Comparison of ENCODE assay signal across 12 cellular contexts in genomic region chr1:44660176-44660575, GRCh38. TPM values are rescaled to one million over a fixed set of nuclear protein-coding genes. Genes with fewer than 3 reads are reported as not detected.
DNase-seq lines count a peak whose midpoint lies in the region; ATAC-seq and TF ChIP-seq lines count a peak whose summit lies in the region.
"Had no signal": no experiment of that assay in that cellular context is flagged by ENCODE, and none has a peak within 500 bp of the region (broad histone marks: within the 10 kb centered on the region; RNA-seq: fewer than 3 reads in every experiment).

No MANE protein-coding gene starts in this region.

- H3K27me3 ChIP-seq in IMR-90 (ENCODE audit: control insufficient read depth, insufficient read depth, low read length) = no peaks in the 10 kb centered on the region
- no peaks in the 10 kb centered on the region for H3K27me3 ChIP-seq in sigmoid colon
- no peaks in the 10 kb centered on the region for H3K27me3 ChIP-seq in hepatocyte
- H3K27me3 ChIP-seq: Peyer's patch had no signal

- TF ChIP-seq EP300 in sigmoid colon (IDR thresholded peaks at IDR 0.05) = no peak

- H2BK5ac ChIP-seq in IMR-90 (ENCODE audit: low read depth, low read length, poor library complexity, severe bottlenecking) = no peak overlapping the region

- no peak overlapping the region for H3K4me2 ChIP-seq in IMR-90 (ENCODE audit: low read depth, low read length)
- H3K4me2 ChIP-seq in hepatocyte = no peak overlapping the region

- TF ChIP-seq RAD21 in IMR-90 (IDR thresholded peaks at IDR 0.05; ENCODE audit: low read length) = no peak

- H4K8ac ChIP-seq in IMR-90 (ENCODE audit: low read depth in 2 of 2, low read length in 2 of 2) = no peak overlapping the region

- H3K4me3 Mint-ChIP-seq in activated T-cell treated with anti-CD3 and anti-CD28 coated beads, Interleukin-2, amount 50 U/mL, for 24 hours = no peak overlapping the region
- H3K4me3 Mint-ChIP-seq: activated naive CD8-positive, alpha-beta T cell treated with anti-CD3 and anti-CD28 coated beads for 36 hours had no signal

- H3K14ac ChIP-seq in IMR-90 (replicated peaks; ENCODE audit: low read depth, low read length) = no peak overlapping the region

- H4K20me1 ChIP-seq in IMR-90 (ENCODE audit: insufficient read depth, low read length) = no peaks in the 10 kb centered on the region
- no peaks in the 10 kb centered on the region for H4K20me1 ChIP-seq in hepatocyte (ENCODE audit: insufficient read depth, poor library complexity, severe bottlenecking)

- H3K27ac ChIP-seq in IMR-90 (ENCODE audit: insufficient read depth, low read length) (no peak overlapping the region), sigmoid colon (peak overlapping the region in 2 of 4 donors; percentile 26 to 34), hepatocyte (no peak overlapping the region)
- H3K27ac ChIP-seq: Peyer's patch had no signal

- H3K9me3 ChIP-seq in IMR-90 (ENCODE audit: control insufficient read depth, insufficient read depth, low read length) = no peaks in the 10 kb centered on the region
- no peaks in the 10 kb centered on the region for H3K9me3 ChIP-seq in sigmoid colon
- no peaks in the 10 kb centered on the region for H3K9me3 ChIP-seq in hepatocyte (ENCODE audit: low read depth)
- H3K9me3 ChIP-seq: Peyer's patch had no signal

- dilution Hi-C loops in IMR-90 (cut with HindIII; ENCODE audit: low sequenced_read_pairs, unreplicated experiment) = no loop called here

- no peaks in the 10 kb centered on the region for H3K36me3 ChIP-seq in IMR-90 (ENCODE audit: control insufficient read depth, insufficient read depth, low read length)
- H3K36me3 ChIP-seq in sigmoid colon = no peaks in the 10 kb centered on the region
- H3K36me3 ChIP-seq in hepatocyte (replicated peaks; ENCODE audit: insufficient read depth, low read depth) = no peaks in the 10 kb centered on the region

- H2AFZ ChIP-seq in IMR-90 (replicated peaks; ENCODE audit: low read length, poor library complexity) (peak overlapping the region; percentile 33), hepatocyte (no peak overlapping the region)

- H3K56ac ChIP-seq in IMR-90 (ENCODE audit: extremely low read depth, insufficient read depth, low read length) = no peak overlapping the region

- CTCF ChIA-PET in IMR-90 (lab: Yijun Ruan, JAX) = no interaction called here

- H3K36me3 Mint-ChIP-seq in activated T-cell treated with anti-CD3 and anti-CD28 coated beads, Interleukin-2, amount 50 U/mL, for 24 hours (ENCODE audit: low read depth) = no peaks in the 10 kb centered on the region
- H3K36me3 Mint-ChIP-seq: activated naive CD8-positive, alpha-beta T cell treated with anti-CD3 and anti-CD28 coated beads for 36 hours had no signal

- no peak overlapping the region for H3K9ac ChIP-seq in IMR-90 (ENCODE audit: low read depth, low read length)

- H3K4ac ChIP-seq in IMR-90 (ENCODE audit: low read depth, low read length) = no peak overlapping the region

- in situ Hi-C loops in IMR-90 (cut with MboI; ENCODE audit: low sequenced_read_pairs) = no loop called here

- ATAC-seq in IMR-90 (ENCODE audit: low read depth) = no peak
- ATAC-seq in left ventricle myocardium superior = peak; percentile 96
- ATAC-seq in HG03439 (IDR thresholded peaks at IDR 0.05; ENCODE audit: unreplicated experiment) = no peak

- 20% methylated on average over 2 of the region's 9 CpGs; no CpG with 5 or more reads in 1 of the 2 experiments for WGBS in IMR-90 (ENCODE audit: extremely low coverage in 2 of 2, insufficient read length in 1 of 2), 2 experiments
- WGBS in sigmoid colon, 2 donors = 21 to 66% methylated on average over 9 of the region's 9 CpGs
- 76% methylated on average over 9 of the region's 9 CpGs for WGBS in hepatocyte (ENCODE audit: low lambda C conversion rate, missing lambda C conversion rate)

- TF ChIP-seq CTCF in IMR-90 (conservative IDR thresholded peaks at IDR 0.05; ENCODE audit: low read depth, low read length) (no peak), sigmoid colon (IDR thresholded peaks at IDR 0.05) (no peak), hepatocyte (IDR thresholded peaks at IDR 0.05; ENCODE audit: poor library complexity) (no peak)

- H3K4me1 Mint-ChIP-seq in activated T-cell treated with anti-CD3 and anti-CD28 coated beads, Interleukin-2, amount 50 U/mL, for 24 hours (ENCODE audit: low read depth) = peaks cover 15% of the 10 kb centered on the region

- DNase-seq in IMR-90 = no peak
- peak; percentile 99 for DNase-seq in RPMI8226
- DNase-seq in left ventricle myocardium superior = peak; percentile 93
- peak; percentile 90 for DNase-seq in sigmoid colon
- DNase-seq in hepatocyte (ENCODE audit: low spot score) = no peak
- DNase-seq in D341Med (ENCODE audit: low spot score) = no peak
- DNase-seq in activated T-cell treated with anti-CD3 and anti-CD28 coated beads, Interleukin-2, amount 50 U/mL, for 24 hours = no peak
- DNase-seq: activated CD4-positive, alpha-beta T cell treated with anti-CD3 and anti-CD28 coated beads for 4 hours; activated naive CD8-positive, alpha-beta T cell treated with anti-CD3 and anti-CD28 coated beads for 36 hours had no signal

- no peaks in the 10 kb centered on the region for H3K9me1 ChIP-seq in IMR-90 (ENCODE audit: insufficient read depth, low read length)

- H3K23ac ChIP-seq in IMR-90 (ENCODE audit: low read depth, low read length) = no peak overlapping the region

- H3K4me3 ChIP-seq in IMR-90 (ENCODE audit: insufficient read depth, low read depth, low read length) = no peak overlapping the region
- no peak overlapping the region for H3K4me3 ChIP-seq in sigmoid colon
- H3K4me3 ChIP-seq in hepatocyte = no peak overlapping the region
- H3K4me3 ChIP-seq: Peyer's patch had no signal

- no peaks in the 10 kb centered on the region for H3K9me3 Mint-ChIP-seq in activated T-cell treated with anti-CD3 and anti-CD28 coated beads, Interleukin-2, amount 50 U/mL, for 24 hours
- H3K9me3 Mint-ChIP-seq: activated naive CD8-positive, alpha-beta T cell treated with anti-CD3 and anti-CD28 coated beads for 36 hours had no signal

- TF ChIP-seq POLR2A in IMR-90 (IDR thresholded peaks at IDR 0.05; ENCODE audit: low read depth, low read length) (no peak), sigmoid colon (IDR thresholded peaks at IDR 0.05) (no peak)

- POLR2A ChIA-PET in IMR-90 (lab: Charles Lee; ENCODE audit: unreplicated experiment) = no interaction called here

- no peaks in the 10 kb centered on the region for H3K9me2 ChIP-seq in hepatocyte (replicated peaks; ENCODE audit: insufficient read depth)

- H3K4me1 ChIP-seq in IMR-90 (ENCODE audit: control insufficient read depth, insufficient read depth, low read length) (0 out of 2 replicates have a peak, but pooled peaks cover 2% of the 10 kb centered on the region), sigmoid colon (peaks cover 0 to 10% (median 4%) of the 10 kb centered on the region in 4 donors), hepatocyte (ENCODE audit: insufficient read depth) (peaks cover 10% of the 10 kb centered on the region)

- no peak overlapping the region for H3K18ac ChIP-seq in IMR-90 (ENCODE audit: low read depth, low read length)

- no peak overlapping the region for H4K91ac ChIP-seq in IMR-90 (ENCODE audit: insufficient read depth, low read depth, low read length)

- H4K5ac ChIP-seq in IMR-90 (ENCODE audit: low read depth, low read length) = no peak overlapping the region

- H3K79me1 ChIP-seq in IMR-90 (ENCODE audit: low read depth in 1 of 2, low read length in 2 of 2) = no peaks in the 10 kb centered on the region

- H2AK9ac ChIP-seq in IMR-90 (replicated peaks; ENCODE audit: low read depth, low read length, poor library complexity) = no peak overlapping the region

- no peaks in the 10 kb centered on the region for H3K79me2 ChIP-seq in hepatocyte

- H2BK20ac ChIP-seq in IMR-90 (ENCODE audit: low read depth, low read length) = no peak overlapping the region

- no peaks in the 10 kb centered on the region for H3K27me3 Mint-ChIP-seq in activated T-cell treated with anti-CD3 and anti-CD28 coated beads, Interleukin-2, amount 50 U/mL, for 24 hours
- H3K27me3 Mint-ChIP-seq: activated naive CD8-positive, alpha-beta T cell treated with anti-CD3 and anti-CD28 coated beads for 36 hours had no signal

- H2AK5ac ChIP-seq in IMR-90 (ENCODE audit: low read depth, low read length) = no peak overlapping the region

- no peak overlapping the region for H3K27ac Mint-ChIP-seq in activated T-cell treated with anti-CD3 and anti-CD28 coated beads, Interleukin-2, amount 50 U/mL, for 24 hours
- H3K27ac Mint-ChIP-seq: activated naive CD8-positive, alpha-beta T cell treated with anti-CD3 and anti-CD28 coated beads for 36 hours had no signal

- no peak overlapping the region for H2BK15ac ChIP-seq in IMR-90 (ENCODE audit: low read depth, low read length)

- no TSS peak for BruUV-seq in IMR-90 (replicated peaks; lab: Mats Ljungman, UMichigan)

- H2BK120ac ChIP-seq in IMR-90 (ENCODE audit: low read depth, low read length) = no peak overlapping the region

- intact Hi-C loops in IMR-90 (cut with micrococcal nuclease) (no loop called here), left ventricle myocardium superior (cut with micrococcal nuclease) (no loop called here), sigmoid colon (cut with DNase I) (no loop called here)

TF ChIP-seq in IMR-90, 13 proteins besides CTCF, POLR2A, EP300 and RAD21 (continues in another document):
- TF ChIP-seq USF2 (IDR thresholded peaks at IDR 0.05; ENCODE audit: low read depth, low read length) (no peak), BHLHE40 (IDR thresholded peaks at IDR 0.05; ENCODE audit: low read depth, low read length) (no peak)

RNA-seq across cellular contexts. Expression of gene TMEM53, which starts 14.1 kb away (rescaled TPM):
- total RNA-seq in IMR-90 (2012; rRNA removed) (2.2 and 2.7 TPM in 2 replicates), left ventricle myocardium superior (9.1 TPM), sigmoid colon (1 to 10 TPM; 1.7 to 5.6 (median 4.5) TPM), hepatocyte (6.9 and 11.7 TPM in 2 replicates)
- polyA plus RNA-seq in IMR-90 (2012; rRNA removed) (6.3 and 8.1 TPM in 2 replicates), sigmoid colon (10 to 100 TPM; 17.1 to 29.7 (median 19.8) TPM), hepatocyte (27.5 and 37.4 TPM in 2 replicates)
- 6.7 and 9.4 TPM in 2 replicates for polyA plus RNA-seq in IMR-90 (2012; cell fraction: cytosol; rRNA removed)
- 3.1 and 5.5 TPM in 2 replicates for polyA plus RNA-seq in IMR-90 (2012; cell fraction: nucleus; rRNA removed; ENCODE audit: low replicate concordance)

RNA-seq across cellular contexts. Expression of gene ARMH1, which starts 14.3 kb away (rescaled TPM):
- total RNA-seq in IMR-90 (2012; rRNA removed) = 0.28 and 0.36 TPM in 2 replicates
- 0.72 and 1.1 TPM in 2 replicates for polyA plus RNA-seq in IMR-90 (2012; rRNA removed)
- 0.33 TPM in 1 of 2 replicates, not detected in the other for polyA plus RNA-seq in IMR-90 (2012; cell fraction: cytosol; rRNA removed)
- polyA plus RNA-seq in IMR-90 (2012; cell fraction: nucleus; rRNA removed; ENCODE audit: low replicate concordance) = 15.3 and 21.0 TPM in 2 replicates
- total RNA-seq in left ventricle myocardium superior = 0.92 TPM
- 1 to 10 TPM in 2 of 4 donors, under 1 TPM in 1, not detected in 1; 0.33 to 1.5 (median 1.1) TPM for total RNA-seq in sigmoid colon
- 10 to 100 TPM in 1 of 3 donors, not detected in 2; 23.0 TPM for polyA plus RNA-seq in sigmoid colon
- 1.2 and 3.1 TPM in 2 replicates for total RNA-seq in hepatocyte
- 6.1 and 6.3 TPM in 2 replicates for polyA plus RNA-seq in hepatocyte
- total RNA-seq: epithelial cell of proximal tubule had no signal

Comparison
In these comparisons a context has a peak if more than half of its experiments do, and no peak if none do; other contexts are left out.
1. DNase-seq: peak in RPMI8226 (single experiment), left ventricle myocardium superior (single experiment) and sigmoid colon (single experiment); none in IMR-90 (single experiment), hepatocyte (single experiment), D341Med (single experiment) and activated T-cell treated with anti-CD3 and anti-CD28 coated beads, Interleukin-2, amount 50 U/mL, for 24 hours (single experiment).